8 cellular contexts compared by ENCODE assay signal in genomic region chr2:86518498-86518897, GRCh38. TPM values are rescaled to one million over a fixed set of nuclear protein-coding genes. Genes with fewer than 3 reads are reported as not detected.
DNase-seq lines count a peak whose midpoint lies in the region; ATAC-seq, FAIRE-seq and TF ChIP-seq lines count a peak whose summit lies in the region.

No MANE protein-coding gene starts in this region.

- 71 to 77% methylated on average over 3 of the region's 3 CpGs for WGBS in esophagus squamous epithelium, 2 donors
- whole genome bisulfite sequencing in pancreas, 2 donors = 61 to 70% methylated on average over 3 of the region's 3 CpGs

- DNase-seq in activated T-cell treated with anti-CD3 and anti-CD28 coated beads for 1 hour (ENCODE audit: low read depth) = peak; percentile 13
- DNase-seq in activated T-cell treated with anti-CD3 and anti-CD28 coated beads, Interleukin-2, amount 50 U/mL, for 24 hours = no peak
- peak; percentile 29 for DNase-seq in SW480 (ENCODE audit: low spot score)
- DNase-seq in esophagus squamous epithelium (lab: John Stamatoyannopoulos, UW) = no peak
- no peak for DNase-seq in pancreas
- DNase-seq in AG08396 (ENCODE audit: low spot score) = no peak

- ATAC-seq in pancreas = peak; percentile 63 to 81 (median 70)
- ATAC-seq in GM21447 (IDR thresholded peaks at IDR 0.05; ENCODE audit: unreplicated experiment) = no peak
- ATAC-seq in HG03571 (IDR thresholded peaks at IDR 0.05; ENCODE audit: unreplicated experiment) = no peak

- H3K27me3 Mint-ChIP-seq in activated T-cell treated with anti-CD3 and anti-CD28 coated beads, Interleukin-2, amount 50 U/mL, for 24 hours = no peaks in the 10 kb centered on the region

- H3K4me1 ChIP-seq in esophagus squamous epithelium = no peaks in the 10 kb centered on the region
- H3K4me1 ChIP-seq in pancreas = no peaks in the 10 kb centered on the region

- H3K36me3 ChIP-seq in esophagus squamous epithelium (peaks cover 0 to 18% (median 0%) of the 10 kb centered on the region in 3 donors), pancreas (no peaks in the 10 kb centered on the region)

- peaks cover 12% of the 10 kb centered on the region for H3K4me1 Mint-ChIP-seq in activated T-cell treated with anti-CD3 and anti-CD28 coated beads, Interleukin-2, amount 50 U/mL, for 24 hours (ENCODE audit: low read depth)

- H3K36me3 Mint-ChIP-seq in activated T-cell treated with anti-CD3 and anti-CD28 coated beads, Interleukin-2, amount 50 U/mL, for 24 hours (ENCODE audit: low read depth) = peaks cover 5% of the 10 kb centered on the region

- no peak for TF ChIP-seq POLR2A in esophagus squamous epithelium (IDR thresholded peaks at IDR 0.05)

- intact Hi-C loops in esophagus squamous epithelium (cut with DNase I) (no loop called here), pancreas (cut with DNase I) (no loop called here)

- no peak overlapping the region for H3K4me3 Mint-ChIP-seq in activated T-cell treated with anti-CD3 and anti-CD28 coated beads, Interleukin-2, amount 50 U/mL, for 24 hours

- H3K9me3 ChIP-seq in esophagus squamous epithelium = no peaks in the 10 kb centered on the region
- no peaks in the 10 kb centered on the region for H3K9me3 ChIP-seq in pancreas

- no peak overlapping the region for H3K27ac ChIP-seq in esophagus squamous epithelium
- no peak overlapping the region for H3K27ac ChIP-seq in pancreas

- H3K27me3 ChIP-seq in esophagus squamous epithelium (no peaks in the 10 kb centered on the region), pancreas (no peaks in the 10 kb centered on the region)

- TF ChIP-seq CTCF in esophagus squamous epithelium (IDR thresholded peaks at IDR 0.05) = peak in 4 of 6 experiments; percentile 22 to 47 (median 36)
- peak in 1 of 4 donors; percentile 10 for TF ChIP-seq CTCF in pancreas (IDR thresholded peaks at IDR 0.05)

- peaks cover 2% of the 10 kb centered on the region for H3K9me3 Mint-ChIP-seq in activated T-cell treated with anti-CD3 and anti-CD28 coated beads, Interleukin-2, amount 50 U/mL, for 24 hours

- no peak for FAIRE-seq in pancreas (lab: Jason Lieb, UNC)

- H3K4me3 ChIP-seq in esophagus squamous epithelium (no peak overlapping the region), pancreas (no peak overlapping the region)

- no peak overlapping the region for H3K27ac Mint-ChIP-seq in activated T-cell treated with anti-CD3 and anti-CD28 coated beads, Interleukin-2, amount 50 U/mL, for 24 hours

RNA-seq across cellular contexts. Expression of gene CHMP3, which starts 44.7 kb away (rescaled TPM):
- total RNA-seq in esophagus squamous epithelium (100 to 1,000 TPM in 1 of 4 donors, 10 to 100 TPM in 3; 55.5 to 103 (median 65.5) TPM), pancreas (10 to 100 TPM; 62.0 to 87.6 (median 80.9) TPM)
- polyA plus RNA-seq in pancreas = 10 to 100 TPM; 25.7 to 48.7 TPM

Comparison
In these comparisons a context has a peak if more than half of its experiments do, and no peak if none do; other contexts are left out.
1. DNase-seq: peak in activated T-cell treated with anti-CD3 and anti-CD28 coated beads for 1 hour (single experiment) and SW480 (single experiment); none in activated T-cell treated with anti-CD3 and anti-CD28 coated beads, Interleukin-2, amount 50 U/mL, for 24 hours (single experiment), esophagus squamous epithelium (single experiment), pancreas (0 of 6) and AG08396 (single experiment).
2. ATAC-seq: peak in pancreas (4 of 4); none in GM21447 (single experiment) and HG03571 (single experiment).